ENCODE assay signal across 15 cellular contexts in genomic region chr3:125589743-125590142, GRCh38. TPM values are rescaled to one million over a fixed set of nuclear protein-coding genes. Genes with fewer than 3 reads are reported as not detected.
DNase-seq lines count a peak whose midpoint lies in the region; ATAC-seq and TF ChIP-seq lines count a peak whose summit lies in the region.
"Had no signal": no experiment of that assay in that cellular context is flagged by ENCODE, and none has a peak within 500 bp of the region (broad histone marks: within the 10 kb centered on the region; RNA-seq: fewer than 3 reads in every experiment).

No MANE protein-coding gene starts in this region.

- no peak overlapping the region for H3K27ac ChIP-seq in prostate gland
- H3K27ac ChIP-seq: esophagus squamous epithelium, lower lobe of right lung, skin epidermis, VCaP had no signal

- intact Hi-C loops in prostate gland (cut with DNase I), result loop anchor here (5.0 to 10.0 kb wide), 2 partner anchors 535 to 662 kb away; partner anchors contain the start of gene HEG1

- no peaks in the 10 kb centered on the region for H3K4me1 ChIP-seq in prostate gland (replicated peaks)

- H3K27me3 Mint-ChIP-seq in T-helper 2 cell treated with Interferon-gamma antibody and Interleukin-4, amounts not matched to agents 5 μg/mL and 100 μg/mL, for 36 hours (ENCODE audit: low read depth), result no peaks in the 10 kb centered on the region

- TF ChIP-seq CTCF in GM12864 (IDR thresholded peaks at IDR 0.05; ENCODE audit: low read depth, low read length, missing control alignments), result no peak
- no peak for TF ChIP-seq CTCF in prostate gland (IDR thresholded peaks at IDR 0.05)

- peak; percentile 39 for ATAC-seq in HG02623 (IDR thresholded peaks at IDR 0.05; ENCODE audit: unreplicated experiment)
- ATAC-seq: lower lobe of right lung had no signal

- DNase-seq in GM12864 (ENCODE audit: low read depth) (peak; percentile 21), NOMO-1 (lab: John Stamatoyannopoulos, UW; ENCODE audit: unreplicated experiment in 2 of 2) (peak; percentile 36 to 64), germinal center (ENCODE audit: low spot score) (peak; percentile 23), NCI-H748 treated with DMSO at 0.1 percent for 48 hours (lab: John Stamatoyannopoulos, UW) (no peak), prostate gland (ENCODE audit: low spot score) (no peak)
- DNase-seq in central memory CD4-positive, alpha-beta T cell, result no peak
- DNase-seq in T-helper 2 cell treated with Interferon-gamma antibody and Interleukin-4, amounts not matched to agents 5 μg/mL and 100 μg/mL, for 36 hours (ENCODE audit: low spot score), result no peak
- DNase-seq: esophagus squamous epithelium, lower lobe of right lung, NCI-H1417, NCI-H510A had no signal

- no peak overlapping the region for H3K4me3 Mint-ChIP-seq in T-helper 2 cell treated with Interferon-gamma antibody and Interleukin-4, amounts not matched to agents 5 μg/mL and 100 μg/mL, for 36 hours
- H3K4me3 Mint-ChIP-seq: neural crest cell had no signal

- H3K27ac Mint-ChIP-seq in T-helper 2 cell treated with Interferon-gamma antibody and Interleukin-4, amounts not matched to agents 5 μg/mL and 100 μg/mL, for 36 hours, result no peak overlapping the region

- no peak for TF ChIP-seq POLR2A in prostate gland (IDR thresholded peaks at IDR 0.05)

- H3K27me3 ChIP-seq in prostate gland (replicated peaks; ENCODE audit: insufficient read depth), result no peaks in the 10 kb centered on the region
- H3K27me3 ChIP-seq: esophagus squamous epithelium had no signal

- H3K4me1 Mint-ChIP-seq in T-helper 2 cell treated with Interferon-gamma antibody and Interleukin-4, amounts not matched to agents 5 μg/mL and 100 μg/mL, for 36 hours (ENCODE audit: low read depth), result peaks cover 40% of the 10 kb centered on the region

- H3K9me3 ChIP-seq in prostate gland, result no peaks in the 10 kb centered on the region
- H3K9me3 ChIP-seq: esophagus squamous epithelium, lower lobe of right lung had no signal

- H3K36me3 Mint-ChIP-seq in T-helper 2 cell treated with Interferon-gamma antibody and Interleukin-4, amounts not matched to agents 5 μg/mL and 100 μg/mL, for 36 hours (ENCODE audit: low read depth), result peaks cover 13% of the 10 kb centered on the region

- no peaks in the 10 kb centered on the region for H3K36me3 ChIP-seq in prostate gland
- H3K36me3 ChIP-seq: esophagus squamous epithelium, lower lobe of right lung had no signal

- H3K9me3 Mint-ChIP-seq in T-helper 2 cell treated with Interferon-gamma antibody and Interleukin-4, amounts not matched to agents 5 μg/mL and 100 μg/mL, for 36 hours, result no peaks in the 10 kb centered on the region
- H3K9me3 Mint-ChIP-seq: neural crest cell had no signal

- no peak overlapping the region for H3K4me3 ChIP-seq in GM12864 (ENCODE audit: low read depth, low read length)
- H3K4me3 ChIP-seq in prostate gland, result no peak overlapping the region
- H3K4me3 ChIP-seq: esophagus squamous epithelium, lower lobe of right lung, skin epidermis had no signal

RNA-seq across cellular contexts. Expression of gene OSBPL11, which starts 5.6 kb away (rescaled TPM):
- 10 to 100 TPM in 1 of 2 donors, 1 to 10 TPM in 1; 6.9 to 27.5 TPM for total RNA-seq in prostate gland

Comparison
In these comparisons a context has a peak if more than half of its experiments do, and no peak if none do; other contexts are left out.
1. DNase-seq: peak in GM12864 (single experiment), NOMO-1 (2 of 2) and germinal center (single experiment); none in NCI-H748 treated with DMSO at 0.1 percent for 48 hours (single experiment), central memory CD4-positive, alpha-beta T cell (single experiment), T-helper 2 cell treated with Interferon-gamma antibody and Interleukin-4, amounts not matched to agents 5 μg/mL and 100 μg/mL, for 36 hours (single experiment) and prostate gland (single experiment).